ENCODE assay signal across 1 cellular context in genomic region chr13:19863323-19864017, GRCh38.
TF ChIP-seq lines count a peak whose summit lies in the region.

Gene ZMYM5, minus strand, starts transcription at chr13:19863649. Its CDS starts 11,469 bp downstream, at chr13:19852180.

TF ChIP-seq in HepG2, 621 proteins besides CTCF, POLR2A, EP300 and RAD21 (continued from another document and continues in another):
- TF ChIP-seq SNAPC4 (CRISPR knock-in tag; IDR thresholded peaks at IDR 0.05), result no peak
- TF ChIP-seq TEF (CRISPR knock-in tag; IDR thresholded peaks at IDR 0.05), result no peak
- no peak for TF ChIP-seq SCMH1 (CRISPR knock-in tag; IDR thresholded peaks at IDR 0.05; ENCODE audit: borderline replicate concordance)
- no peak for TF ChIP-seq GLI4 (CRISPR knock-in tag; IDR thresholded peaks at IDR 0.05; ENCODE audit: borderline replicate concordance)
- no peak for TF ChIP-seq ZNF557 (CRISPR knock-in tag; IDR thresholded peaks at IDR 0.05)
- TF ChIP-seq ZNF329 (CRISPR knock-in tag; IDR thresholded peaks at IDR 0.05; ENCODE audit: low read depth), result 0 out of 2 replicates have a peak, but pooled peaks have one; percentile 28
- TF ChIP-seq TCF7L2 (IDR thresholded peaks at IDR 0.05; ENCODE audit: low read depth, low read length), result no peak
- no peak for TF ChIP-seq MYNN (CRISPR knock-in tag; IDR thresholded peaks at IDR 0.05; ENCODE audit: low read depth)
- TF ChIP-seq CSRNP1 (CRISPR knock-in tag; IDR thresholded peaks at IDR 0.05), result peak; percentile 39; the same call in 1 of the 2 replicates
- no peak for TF ChIP-seq ZNF646 (CRISPR knock-in tag; IDR thresholded peaks at IDR 0.05)
- TF ChIP-seq NBN (conservative IDR thresholded peaks at IDR 0.05), result no peak
- TF ChIP-seq HNRNPL (IDR thresholded peaks at IDR 0.05; ENCODE audit: low read depth, low read length), result no peak
- no peak for TF ChIP-seq ZFP62 (CRISPR knock-in tag; IDR thresholded peaks at IDR 0.05)
- peak; percentile 74; the same call in 1 of the 2 replicates for TF ChIP-seq ZNF790 (CRISPR knock-in tag; IDR thresholded peaks at IDR 0.05; ENCODE audit: borderline replicate concordance)
- no peak for TF ChIP-seq KLF15 (CRISPR knock-in tag; IDR thresholded peaks at IDR 0.05; ENCODE audit: borderline replicate concordance)
- no peak for TF ChIP-seq FOXP1 (IDR thresholded peaks at IDR 0.05)
- TF ChIP-seq FOXP1 (CRISPR knock-in tag; IDR thresholded peaks at IDR 0.05), result no peak
- peak; percentile 12; the same call in 1 of the 2 replicates for TF ChIP-seq ZNF362 (CRISPR knock-in tag; IDR thresholded peaks at IDR 0.05; ENCODE audit: borderline replicate concordance)
- no peak for TF ChIP-seq ZNF512B (CRISPR knock-in tag; IDR thresholded peaks at IDR 0.05; ENCODE audit: borderline replicate concordance)
- no peak for TF ChIP-seq ZNF382 (CRISPR knock-in tag; IDR thresholded peaks at IDR 0.05; ENCODE audit: borderline replicate concordance)
- TF ChIP-seq ZZZ3 (CRISPR knock-in tag; IDR thresholded peaks at IDR 0.05; ENCODE audit: borderline replicate concordance), result no peak
- TF ChIP-seq IKZF4 (CRISPR knock-in tag; IDR thresholded peaks at IDR 0.05; ENCODE audit: borderline replicate concordance, low read depth, not compliant biosample characterization), result no peak
- TF ChIP-seq PRPF4 (IDR thresholded peaks at IDR 0.05; ENCODE audit: low read depth, low read length, poor library complexity, severe bottlenecking), result no peak
- TF ChIP-seq MEIS2 (CRISPR knock-in tag; IDR thresholded peaks at IDR 0.05), result no peak; the same call in 1 of the 2 replicates
- peak; percentile 64; the same call in 1 of the 2 replicates for TF ChIP-seq ZGPAT (CRISPR knock-in tag; IDR thresholded peaks at IDR 0.05)
- TF ChIP-seq MAZ (IDR thresholded peaks at IDR 0.05; ENCODE audit: borderline replicate concordance, low read depth, low read length), result peak; percentile 36; the same call in 1 of the 2 replicates
- peak; percentile 56; the same call in 1 of the 2 replicates for TF ChIP-seq MAZ (CRISPR knock-in tag; IDR thresholded peaks at IDR 0.05; ENCODE audit: low read depth)
- no peak for TF ChIP-seq RFX1 (IDR thresholded peaks at IDR 0.05)
- TF ChIP-seq ZNF772 (CRISPR knock-in tag; IDR thresholded peaks at IDR 0.05), result 0 out of 2 replicates have a peak, but pooled peaks have one; percentile 22
- TF ChIP-seq RBFOX2 (IDR thresholded peaks at IDR 0.05; ENCODE audit: low read depth, low read length), result peak; percentile 82
- peak; percentile 69 for TF ChIP-seq SALL2 (CRISPR knock-in tag; IDR thresholded peaks at IDR 0.05)
- TF ChIP-seq JUN (CRISPR knock-in tag; IDR thresholded peaks at IDR 0.05), result no peak
- no peak for TF ChIP-seq ZNF629 (CRISPR knock-in tag; conservative IDR thresholded peaks at IDR 0.05)
- TF ChIP-seq ZNF710 (CRISPR knock-in tag; IDR thresholded peaks at IDR 0.05; ENCODE audit: borderline replicate concordance), result no peak; the same call in 1 of the 2 replicates
- peak; percentile 41; the same call in 1 of the 2 replicates for TF ChIP-seq HES4 (CRISPR knock-in tag; IDR thresholded peaks at IDR 0.05; ENCODE audit: borderline replicate concordance)
